ENCODE assay signal across 16 cellular contexts in the genomic region with DNA sequence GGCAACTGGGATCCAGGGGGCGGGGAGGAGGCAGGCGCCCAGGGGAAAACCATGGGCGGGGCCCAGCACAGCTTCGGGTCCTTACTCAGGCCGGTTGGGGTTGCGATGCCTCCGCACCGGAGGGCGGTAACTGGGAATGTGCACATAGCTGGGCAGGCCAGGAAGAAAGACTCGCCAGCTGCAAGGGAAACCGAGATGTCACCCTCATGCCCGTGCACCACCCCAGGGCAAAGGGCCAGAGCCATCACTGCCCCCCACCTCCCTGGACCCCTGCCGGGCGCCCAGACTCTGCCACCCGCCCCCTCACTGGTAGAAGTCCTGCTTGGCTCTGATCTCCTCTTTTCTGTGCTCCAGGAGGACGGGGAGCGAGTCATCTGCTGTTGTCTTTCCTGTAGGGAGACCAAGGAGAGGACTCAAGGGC. TPM values are rescaled to one million over a fixed set of nuclear protein-coding genes. Genes with fewer than 3 reads are reported as not detected.
A peak's percentile ranks its signal among the peaks of the same experiment; 100 is the strongest.
DNase-seq lines count a peak whose midpoint lies in the region; ATAC-seq and TF ChIP-seq lines count a peak whose summit lies in the region.
"Had no signal": no experiment of that assay in that cellular context is flagged by ENCODE, and none has a peak within 500 bp of the region (broad histone marks: within the 10 kb centered on the region; RNA-seq: fewer than 3 reads in every experiment).

No MANE protein-coding gene starts in this region.

- H3K27me3 Mint-ChIP-seq in activated T-cell treated with anti-CD3 and anti-CD28 coated beads, Interleukin-2, amount 50 U/mL, for 24 hours, result peaks cover 3% of the 10 kb centered on the region

- no peaks in the 10 kb centered on the region for H4K20me1 ChIP-seq in MM.1S (ENCODE audit: insufficient read depth, low read length)

- peaks cover 3% of the 10 kb centered on the region for H3K79me1 ChIP-seq in neuronal stem cell (ENCODE audit: low read depth, low read length)

- DNase-seq in activated T-cell treated with anti-CD3 and anti-CD28 coated beads, Interleukin-2, amount 50 U/mL, for 24 hours, result no peak
- no peak for DNase-seq in activated T-cell treated with anti-CD3 and anti-CD28 coated beads for 4 hours
- peak; percentile 41 for DNase-seq in colonic mucosa
- no peak for DNase-seq in neuronal stem cell (ENCODE audit: low spot score)
- no peak for DNase-seq in EL
- DNase-seq in gastrocnemius medialis, result no peak
- no peak for DNase-seq in MM.1S
- DNase-seq: ACHN; activated CD4-positive, CD25-positive, alpha-beta regulatory T cell treated with anti-CD3 and anti-CD28 coated beads, Interleukin-2, amount 50 U/mL, for 72 hours; activated effector memory CD4-positive, alpha-beta T cell treated with Interleukin-2 at 50 U/mL for 16 hours; NCI-H2029 had no signal

- H3K4me1 ChIP-seq in HUES64 (ENCODE audit: insufficient read depth, low read length) (no peaks in the 10 kb centered on the region), colonic mucosa (peaks cover 6% of the 10 kb centered on the region), neuronal stem cell (ENCODE audit: control insufficient read depth in 2 of 2, insufficient read depth in 1 of 2, low read depth in 1 of 2, low read length in 2 of 2) (no peaks in the 10 kb centered on the region), gastrocnemius medialis (peaks cover 4 to 13% of the 10 kb centered on the region in 2 donors), MM.1S (ENCODE audit: low read length) (peaks cover 3% of the 10 kb centered on the region; the same call in 1 of the 2 replicates)

- H3K9me3 ChIP-seq in HUES64 (ENCODE audit: insufficient read depth, low read depth, low read length) (no peaks in the 10 kb centered on the region), colonic mucosa (no peaks in the 10 kb centered on the region), neuronal stem cell (replicated peaks in 1 of 2; ENCODE audit: control insufficient read depth in 2 of 2, insufficient read depth in 1 of 2, low read depth in 1 of 2, low read length in 2 of 2) (no peaks in the 10 kb centered on the region), gastrocnemius medialis (no peaks in the 10 kb centered on the region), MM.1S (replicated peaks; ENCODE audit: insufficient read depth, low read length) (no peaks in the 10 kb centered on the region)

- no peak overlapping the region for H3K18ac ChIP-seq in neuronal stem cell (ENCODE audit: low read length)

- H4K91ac ChIP-seq in neuronal stem cell (ENCODE audit: low read depth, low read length, poor library complexity), result no peak overlapping the region

- H4K8ac ChIP-seq in neuronal stem cell (ENCODE audit: low read depth, low read length), result no peak overlapping the region

- H3K9me3 Mint-ChIP-seq in activated T-cell treated with anti-CD3 and anti-CD28 coated beads, Interleukin-2, amount 50 U/mL, for 24 hours, result no peaks in the 10 kb centered on the region
- H3K9me3 Mint-ChIP-seq: T-helper 1 cell treated with Interleukin-12 subunit alpha and Interleukin-12 subunit beta and Interleukin-4 antibody, amounts not matched to agents 30 μg/mL and 1 μg/mL, for 36 hours had no signal

- H3K4me3 Mint-ChIP-seq in activated T-cell treated with anti-CD3 and anti-CD28 coated beads, Interleukin-2, amount 50 U/mL, for 24 hours, result peak overlapping the region; percentile 89

- peaks cover 24% of the 10 kb centered on the region for H3K36me3 Mint-ChIP-seq in activated T-cell treated with anti-CD3 and anti-CD28 coated beads, Interleukin-2, amount 50 U/mL, for 24 hours (ENCODE audit: low read depth)

- no peaks in the 10 kb centered on the region for H3K9me2 ChIP-seq in MM.1S (replicated peaks; ENCODE audit: insufficient read depth, low read length)

- no peak overlapping the region for H3K27ac ChIP-seq in HUES64 (ENCODE audit: low read depth, low read length)
- no peak overlapping the region for H3K27ac ChIP-seq in colonic mucosa
- no peak overlapping the region for H3K27ac ChIP-seq in neuronal stem cell (replicated peaks; ENCODE audit: low read length)
- H3K27ac ChIP-seq in gastrocnemius medialis, result no peak overlapping the region
- H3K27ac ChIP-seq in MM.1S (ENCODE audit: low read length), result no peak overlapping the region
- H3K27ac ChIP-seq: RWPE1 had no signal

- TF ChIP-seq CTCF in colonic mucosa (IDR thresholded peaks at IDR 0.05) (no peak), gastrocnemius medialis (IDR thresholded peaks at IDR 0.05 in 4 of 5, conservative IDR thresholded peaks at IDR 0.05 in 1 of 5) (no peak), MM.1S (IDR thresholded peaks at IDR 0.05; ENCODE audit: low read length) (no peak)

- H3F3A ChIP-seq in MM.1S (ENCODE audit: insufficient read depth, low read length), result no peaks in the 10 kb centered on the region

- H2AFZ ChIP-seq in neuronal stem cell (ENCODE audit: low read length) (no peak overlapping the region), MM.1S (ENCODE audit: low read length) (no peak overlapping the region)

- WGBS in HUES64, result 32% methylated on average over 17 of the region's 17 CpGs
- no CpG with 5 or more reads among the region's 17 CpGs for WGBS in neuronal stem cell (ENCODE audit: extremely low coverage in 2 of 2, insufficient read length in 2 of 2, insufficient replicate concordance in 1 of 2), 2 donors

- peak overlapping the region; percentile 67 for H3K23ac ChIP-seq in neuronal stem cell (ENCODE audit: low read depth, low read length, poor library complexity)

- intact Hi-C loops in colonic mucosa (cut with DNase I) (no loop called here), gastrocnemius medialis (cut with DNase I; ENCODE audit: low total_unique reads) (loop anchor here (10.0 kb wide), 1 partner anchor 214 kb away; a partner anchor contains a TSS)

- in situ Hi-C loops in gastrocnemius medialis (cut with MboI; ENCODE audit: low sequenced_read_pairs in 4 of 4), result loop anchor here in 3 of 4 donors (25.0 kb wide), 2 partner anchors 206 to 231 kb away; a partner anchor contains a TSS

- peaks cover 19% of the 10 kb centered on the region for H3K4me1 Mint-ChIP-seq in activated T-cell treated with anti-CD3 and anti-CD28 coated beads, Interleukin-2, amount 50 U/mL, for 24 hours (ENCODE audit: low read depth)

- H3K27ac Mint-ChIP-seq in activated T-cell treated with anti-CD3 and anti-CD28 coated beads, Interleukin-2, amount 50 U/mL, for 24 hours, result no peak overlapping the region
- H3K27ac Mint-ChIP-seq: T-helper 1 cell treated with Interleukin-12 subunit alpha and Interleukin-12 subunit beta and Interleukin-4 antibody, amounts not matched to agents 30 μg/mL and 1 μg/mL, for 36 hours had no signal

- peak overlapping the region; percentile 54 for H2AK5ac ChIP-seq in neuronal stem cell (ENCODE audit: low read depth, low read length)

- no peaks in the 10 kb centered on the region for H3K36me3 ChIP-seq in HUES64 (ENCODE audit: insufficient read depth, low read length)
- no peaks in the 10 kb centered on the region for H3K36me3 ChIP-seq in colonic mucosa
- H3K36me3 ChIP-seq in neuronal stem cell (replicated peaks in 1 of 2; ENCODE audit: control insufficient read depth in 2 of 2, insufficient read depth in 2 of 2, low read length in 2 of 2), result no peaks in the 10 kb centered on the region
- H3K36me3 ChIP-seq in gastrocnemius medialis, result no peaks in the 10 kb centered on the region
- H3K36me3 ChIP-seq in MM.1S (replicated peaks; ENCODE audit: insufficient read depth, low read length), result no peaks in the 10 kb centered on the region

- peak overlapping the region; percentile 6 for H3K14ac ChIP-seq in neuronal stem cell (ENCODE audit: low read length)

- H2BK12ac ChIP-seq in neuronal stem cell (ENCODE audit: low read length), result no peak overlapping the region

- H3K4me2 ChIP-seq in neuronal stem cell (ENCODE audit: insufficient read depth, low read length, poor library complexity, severe bottlenecking) (peak overlapping the region; percentile 83), MM.1S (ENCODE audit: low read depth, low read length) (no peak overlapping the region)

- TF ChIP-seq POLR2A in gastrocnemius medialis (IDR thresholded peaks at IDR 0.05), result no peak

- no peak overlapping the region for H2BK5ac ChIP-seq in neuronal stem cell (ENCODE audit: low read length)

- no peak overlapping the region for H3K4ac ChIP-seq in neuronal stem cell (ENCODE audit: low read length)

- H2BK120ac ChIP-seq in neuronal stem cell (ENCODE audit: low read depth, low read length), result no peak overlapping the region

- ATAC-seq in gastrocnemius medialis, result no peak

- peak overlapping the region; percentile 68 for H3K4me3 ChIP-seq in HUES64 (ENCODE audit: low read length)
- no peak overlapping the region for H3K4me3 ChIP-seq in colonic mucosa
- H3K4me3 ChIP-seq in neuronal stem cell (ENCODE audit: low read length in 2 of 2), result no peak overlapping the region
- no peak overlapping the region for H3K4me3 ChIP-seq in gastrocnemius medialis
- no peak overlapping the region for H3K4me3 ChIP-seq in MM.1S (ENCODE audit: low read length)

- no peaks in the 10 kb centered on the region for H3K79me2 ChIP-seq in MM.1S (ENCODE audit: low read length)

- H2BK15ac ChIP-seq in neuronal stem cell (ENCODE audit: low read length), result no peak overlapping the region

- H3K9ac ChIP-seq in HUES64 (ENCODE audit: low read depth, low read length) (no peak overlapping the region), colonic mucosa (ENCODE audit: low read depth in 2 of 2, low read length in 2 of 2) (no peak overlapping the region), neuronal stem cell (ENCODE audit: low read depth, low read length, poor library complexity) (no peak overlapping the region), MM.1S (ENCODE audit: low read length) (no peak overlapping the region)

- H3K27me3 ChIP-seq in HUES64 (ENCODE audit: insufficient read depth, low read length) (peaks cover 65% of the 10 kb centered on the region), colonic mucosa (no peaks in the 10 kb centered on the region), neuronal stem cell (ENCODE audit: control insufficient read depth in 3 of 3, insufficient read depth in 3 of 3, low read depth in 1 of 3, low read length in 3 of 3) (peaks cover 4 to 80% (median 38%) of the 10 kb centered on the region in 3 experiments), gastrocnemius medialis (peaks cover 30 to 46% (median 45%) of the 10 kb centered on the region in 3 donors), MM.1S (replicated peaks; ENCODE audit: insufficient read depth, low read length) (peaks cover 84% of the 10 kb centered on the region)

RNA-seq across cellular contexts. Expression of a gene that starts 6.7 kb away (rescaled TPM):
- polyA plus RNA-seq in HUES64 (2013, experiment 1 of 2), result not detected
- polyA plus RNA-seq in HUES64 (2013, experiment 2 of 2), result not detected
- under 1 TPM; 0.48 to 0.69 TPM for total RNA-seq in colonic mucosa
- 0.33 TPM for polyA plus RNA-seq in neuronal stem cell (2013, experiment 1 of 2)
- 0.29 TPM for polyA plus RNA-seq in neuronal stem cell (2013, experiment 2 of 2)
- not detected for total RNA-seq in gastrocnemius medialis
- total RNA-seq: dermis microvascular lymphatic vessel endothelial cell, osteocyte had no signal

RNA-seq across cellular contexts. Expression of a gene that starts 37.5 kb away (rescaled TPM):
- not detected for polyA plus RNA-seq in HUES64 (2013, experiment 1 of 2)
- not detected for polyA plus RNA-seq in HUES64 (2013, experiment 2 of 2)
- total RNA-seq in colonic mucosa, result not detected
- 0.07 TPM for polyA plus RNA-seq in neuronal stem cell (2013, experiment 1 of 2)
- polyA plus RNA-seq in neuronal stem cell (2013, experiment 2 of 2), result 0.11 TPM
- total RNA-seq in gastrocnemius medialis, result not detected
- total RNA-seq: dermis microvascular lymphatic vessel endothelial cell, osteocyte had no signal

RNA-seq across cellular contexts. Expression of a gene that starts 42.0 kb away (rescaled TPM):
- polyA plus RNA-seq in HUES64 (2013, experiment 1 of 2), result not detected
- not detected for polyA plus RNA-seq in HUES64 (2013, experiment 2 of 2)
- total RNA-seq in colonic mucosa (under 1 TPM; 0.52 to 0.56 TPM), gastrocnemius medialis (1 to 10 TPM in 1 of 4 donors, under 1 TPM in 3; 0.15 to 1.0 (median 0.69) TPM)
- polyA plus RNA-seq in neuronal stem cell (2013, experiment 1 of 2), result not detected
- polyA plus RNA-seq in neuronal stem cell (2013, experiment 2 of 2), result not detected
- total RNA-seq: dermis microvascular lymphatic vessel endothelial cell, osteocyte had no signal

RNA-seq across cellular contexts. Expression of a gene that starts 43.1 kb away (rescaled TPM):
- 0.85 TPM for polyA plus RNA-seq in HUES64 (2013, experiment 1 of 2)
- polyA plus RNA-seq in HUES64 (2013, experiment 2 of 2), result 0.89 TPM
- total RNA-seq in colonic mucosa, result not detected
- polyA plus RNA-seq in neuronal stem cell (2013, experiment 1 of 2), result 5.8 TPM
- 4.2 TPM for polyA plus RNA-seq in neuronal stem cell (2013, experiment 2 of 2)
- total RNA-seq in gastrocnemius medialis, result not detected
